ENCODE assay signal across 24 cellular contexts in genomic region chr10:121417298-121417697, GRCh38.
"Had no signal": no experiment of that assay in that cellular context is flagged by ENCODE, and none has a peak within 500 bp of the region (broad histone marks: within the 10 kb centered on the region; RNA-seq: fewer than 3 reads in every experiment).

No MANE protein-coding gene starts in this region.

- H3K27me3 ChIP-seq: neutrophil, pancreas, right lobe of liver, sigmoid colon, stomach, thyroid gland, tibial nerve, upper lobe of left lung, vagina had no signal

- H3K9me3 ChIP-seq: neutrophil, pancreas, prostate gland, right lobe of liver, sigmoid colon, stomach, thoracic aorta, thyroid gland, vagina had no signal

- H3K4me1 ChIP-seq: prostate gland, right lobe of liver, stomach, tibial nerve, upper lobe of left lung, vagina had no signal

- H3K27ac ChIP-seq: neutrophil, pancreas, prostate gland, right lobe of liver, stomach, thoracic aorta, thyroid gland, tibial nerve, upper lobe of left lung, vagina had no signal

- ATAC-seq: natural killer cell treated with Interleukin-12 subunit alpha and Interleukin-12 subunit beta and Interleukin-15 and Interleukin-18, amount 100 ng/mL, for 72 hours; pancreas; right cardiac atrium; right lobe of liver; stimulated activated effector memory CD8-positive, alpha-beta T cell treated with anti-CD3 and anti-CD28 coated beads, Interleukin-12 subunit alpha, Interleukin-12 subunit beta, amount 100 ng/mL, for 72 hours; stimulated activated naive B cell treated with anti-CD40 and anti-IgM and Interleukin-4, amounts not matched to agents 10 μg/mL and 1 μg/mL and 100 μg/mL, for 72 hours had no signal

- H3K36me3 ChIP-seq: neutrophil, pancreas, prostate gland, right lobe of liver, sigmoid colon, stomach, thoracic aorta, thyroid gland, tibial nerve, upper lobe of left lung, vagina had no signal

- DNase-seq: nephron progenitor cell; nucleus accumbens; pancreas; retina; right cardiac atrium; right lobe of liver; sigmoid colon; small intestine; stimulated activated CD4-positive, alpha-beta T cell treated with anti-CD3 and anti-CD28 coated beads, Interleukin-15, amount 100 ng/mL, for 24 hours; stimulated activated CD4-positive, alpha-beta T cell treated with anti-CD3 and anti-CD28 coated beads, Interleukin-2, amount 100 ng/mL, for 24 hours; stimulated activated CD4-positive, alpha-beta T cell treated with anti-CD3 and anti-CD28 coated beads, Interleukin-2, amount 100 ng/mL, for 48 hours; stimulated activated CD4-positive, alpha-beta T cell treated with anti-CD3 and anti-CD28 coated beads, Interleukin-4, amount 100 ng/mL, for 24 hours; stimulated activated naive B cell treated with anti-CD40 and anti-IgM and Interleukin-4, amounts not matched to agents 10 μg/mL and 1 μg/mL and 100 μg/mL, for 72 hours; stimulated activated naive CD4-positive, alpha-beta T cell treated with Interleukin-2 at 50 U/mL for 16 hours; stomach; thyroid gland; upper lobe of left lung had no signal

- H3K4me3 ChIP-seq: pancreas, prostate gland, right lobe of liver, sigmoid colon, stomach, thoracic aorta, thyroid gland, tibial nerve, upper lobe of left lung, vagina had no signal
